ENCODE assay signal across 2 cellular contexts in the genomic region with DNA sequence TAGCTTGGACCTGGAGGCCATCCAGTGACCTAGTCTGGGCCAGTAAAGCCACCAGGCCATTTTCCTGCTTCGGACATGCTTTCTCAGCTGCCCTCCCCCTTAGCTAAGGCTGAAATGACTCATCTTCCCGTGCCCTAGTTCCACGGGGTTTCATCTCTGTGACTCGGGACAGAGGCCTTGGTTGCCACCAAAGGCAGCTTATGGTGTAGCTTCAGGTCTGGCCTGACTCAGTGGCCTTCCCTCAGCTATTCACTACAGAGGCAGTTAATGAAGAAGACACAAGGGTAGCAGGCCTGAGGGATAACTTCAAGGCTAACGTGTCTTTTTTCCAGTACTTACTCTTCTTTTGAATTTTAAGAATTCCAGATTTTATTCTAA.
TF ChIP-seq lines count a peak whose summit lies in the region.

No MANE protein-coding gene starts in this region.

TF ChIP-seq in HCT116, 20 proteins besides CTCF, POLR2A, EP300 and RAD21 (continued from another document):
- TF ChIP-seq, protein P1, sequence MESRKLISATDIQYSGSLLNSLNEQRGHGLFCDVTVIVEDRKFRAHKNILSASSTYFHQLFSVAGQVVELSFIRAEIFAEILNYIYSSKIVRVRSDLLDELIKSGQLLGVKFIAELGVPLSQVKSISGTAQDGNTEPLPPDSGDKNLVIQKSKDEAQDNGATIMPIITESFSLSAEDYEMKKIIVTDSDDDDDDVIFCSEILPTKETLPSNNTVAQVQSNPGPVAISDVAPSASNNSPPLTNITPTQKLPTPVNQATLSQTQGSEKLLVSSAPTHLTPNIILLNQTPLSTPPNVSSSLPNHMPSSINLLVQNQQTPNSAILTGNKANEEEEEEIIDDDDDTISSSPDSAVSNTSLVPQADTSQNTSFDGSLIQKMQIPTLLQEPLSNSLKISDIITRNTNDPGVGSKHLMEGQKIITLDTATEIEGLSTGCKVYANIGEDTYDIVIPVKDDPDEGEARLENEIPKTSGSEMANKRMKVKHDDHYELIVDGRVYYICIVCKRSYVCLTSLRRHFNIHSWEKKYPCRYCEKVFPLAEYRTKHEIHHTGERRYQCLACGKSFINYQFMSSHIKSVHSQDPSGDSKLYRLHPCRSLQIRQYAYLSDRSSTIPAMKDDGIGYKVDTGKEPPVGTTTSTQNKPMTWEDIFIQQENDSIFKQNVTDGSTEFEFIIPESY (IDR thresholded peaks at IDR 0.05; ENCODE audit: extremely low read depth, insufficient replicate concordance, low read length), result no peak
- no peak for TF ChIP-seq YY1 (IDR thresholded peaks at IDR 0.05; ENCODE audit: extremely low read depth, insufficient replicate concordance, low read depth, low read length)
- TF ChIP-seq, protein P2, sequence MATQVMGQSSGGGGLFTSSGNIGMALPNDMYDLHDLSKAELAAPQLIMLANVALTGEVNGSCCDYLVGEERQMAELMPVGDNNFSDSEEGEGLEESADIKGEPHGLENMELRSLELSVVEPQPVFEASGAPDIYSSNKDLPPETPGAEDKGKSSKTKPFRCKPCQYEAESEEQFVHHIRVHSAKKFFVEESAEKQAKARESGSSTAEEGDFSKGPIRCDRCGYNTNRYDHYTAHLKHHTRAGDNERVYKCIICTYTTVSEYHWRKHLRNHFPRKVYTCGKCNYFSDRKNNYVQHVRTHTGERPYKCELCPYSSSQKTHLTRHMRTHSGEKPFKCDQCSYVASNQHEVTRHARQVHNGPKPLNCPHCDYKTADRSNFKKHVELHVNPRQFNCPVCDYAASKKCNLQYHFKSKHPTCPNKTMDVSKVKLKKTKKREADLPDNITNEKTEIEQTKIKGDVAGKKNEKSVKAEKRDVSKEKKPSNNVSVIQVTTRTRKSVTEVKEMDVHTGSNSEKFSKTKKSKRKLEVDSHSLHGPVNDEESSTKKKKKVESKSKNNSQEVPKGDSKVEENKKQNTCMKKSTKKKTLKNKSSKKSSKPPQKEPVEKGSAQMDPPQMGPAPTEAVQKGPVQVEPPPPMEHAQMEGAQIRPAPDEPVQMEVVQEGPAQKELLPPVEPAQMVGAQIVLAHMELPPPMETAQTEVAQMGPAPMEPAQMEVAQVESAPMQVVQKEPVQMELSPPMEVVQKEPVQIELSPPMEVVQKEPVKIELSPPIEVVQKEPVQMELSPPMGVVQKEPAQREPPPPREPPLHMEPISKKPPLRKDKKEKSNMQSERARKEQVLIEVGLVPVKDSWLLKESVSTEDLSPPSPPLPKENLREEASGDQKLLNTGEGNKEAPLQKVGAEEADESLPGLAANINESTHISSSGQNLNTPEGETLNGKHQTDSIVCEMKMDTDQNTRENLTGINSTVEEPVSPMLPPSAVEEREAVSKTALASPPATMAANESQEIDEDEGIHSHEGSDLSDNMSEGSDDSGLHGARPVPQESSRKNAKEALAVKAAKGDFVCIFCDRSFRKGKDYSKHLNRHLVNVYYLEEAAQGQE (IDR thresholded peaks at IDR 0.05; ENCODE audit: low read depth), result no peak

TF ChIP-seq in K562, 482 proteins besides CTCF, POLR2A, EP300 and RAD21 (continued from another document):
- TF ChIP-seq JUND (IDR thresholded peaks at IDR 0.05; ENCODE audit: borderline replicate concordance, low read depth, low read length) (0 out of 2 replicates have a peak, but pooled peaks have one; percentile 24), JUND (tag; IDR thresholded peaks at IDR 0.05; ENCODE audit: borderline replicate concordance, low read depth, low read length) (no peak), ATF7 (IDR thresholded peaks at IDR 0.05) (no peak)
TF ChIP-seq in K562: peak in this region for 1.
